Comparison of ENCODE assay signal across 12 cellular contexts in the genomic region with DNA sequence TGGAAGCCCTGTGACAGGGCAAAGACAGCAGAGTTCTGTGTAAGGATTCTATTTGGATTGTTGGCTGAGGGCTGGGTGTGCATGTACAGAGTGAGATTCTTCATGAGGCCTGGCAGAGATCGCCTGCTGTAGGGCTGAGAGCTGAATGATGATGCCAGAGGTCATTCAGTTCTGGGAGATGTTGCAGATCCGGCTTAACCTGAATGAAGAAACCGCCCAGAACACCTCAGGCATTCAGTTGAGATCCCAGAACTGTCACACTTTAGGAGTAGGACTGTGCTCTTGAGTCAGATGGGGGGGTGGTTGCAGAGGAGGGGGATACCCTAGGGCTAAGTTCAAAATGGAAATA. TPM values are rescaled to one million over a fixed set of nuclear protein-coding genes. Genes with fewer than 3 reads are reported as not detected.
DNase-seq lines count a peak whose midpoint lies in the region; ATAC-seq and TF ChIP-seq lines count a peak whose summit lies in the region.
"Had no signal": no experiment of that assay in that cellular context is flagged by ENCODE, and none has a peak within 500 bp of the region (broad histone marks: within the 10 kb centered on the region; RNA-seq: fewer than 3 reads in every experiment).

No MANE protein-coding gene starts in this region.

- peaks cover 28% of the 10 kb centered on the region for H3K4me1 ChIP-seq in PC-9 (replicated peaks; ENCODE audit: insufficient read depth)
- no peaks in the 10 kb centered on the region for H3K4me1 ChIP-seq in prostate gland (replicated peaks)
- peaks cover under 1 to 8% (median 4%) of the 10 kb centered on the region in 4 donors for H3K4me1 ChIP-seq in upper lobe of left lung

- no peaks in the 10 kb centered on the region for H3K9me2 ChIP-seq in PC-9 (ENCODE audit: insufficient read depth)

- H3K9me3 ChIP-seq in PC-9 (ENCODE audit: insufficient read depth, low read depth) (no peaks in the 10 kb centered on the region), prostate gland (no peaks in the 10 kb centered on the region), upper lobe of left lung (no peaks in the 10 kb centered on the region)
- H3K9me3 ChIP-seq: right lobe of liver had no signal

- H3K27me3 ChIP-seq in PC-9 (ENCODE audit: insufficient read depth, low read depth) (no peaks in the 10 kb centered on the region), prostate gland (replicated peaks; ENCODE audit: insufficient read depth) (no peaks in the 10 kb centered on the region), upper lobe of left lung (no peaks in the 10 kb centered on the region)
- H3K27me3 ChIP-seq: right lobe of liver had no signal

- WGBS in prostate gland = 27% methylated on average over 3 of the region's 3 CpGs
- 75 to 80% methylated on average over 1 to 3 of the region's 3 CpGs for WGBS in upper lobe of left lung, 2 donors

- TF ChIP-seq EP300 in upper lobe of left lung (IDR thresholded peaks at IDR 0.05) = no peak

- DNase-seq in T-helper 1 cell = no peak
- DNase-seq in PC-9 = peak; percentile 32 to 88
- DNase-seq in epithelial cell of esophagus (ENCODE audit: low read depth) = peak; percentile 95
- DNase-seq in prostate gland (ENCODE audit: low spot score) = peak; percentile 67
- DNase-seq in UCSD-AML1 (lab: John Stamatoyannopoulos, UW; ENCODE audit: unreplicated experiment) = no peak
- DNase-seq in DMS79 (lab: John Stamatoyannopoulos, UW) = no peak
- no peak for DNase-seq in upper lobe of left lung
- DNase-seq: central memory CD4-positive, alpha-beta T cell; NCI-H345; right lobe of liver; T1000 had no signal

- BruUV-seq in PC-9 (replicated peaks; lab: Mats Ljungman, UMichigan) = no TSS peak

- ATAC-seq in upper lobe of left lung (ENCODE audit: low FRiP score in 2 of 2) = no peak

- TF ChIP-seq POLR2A in prostate gland (IDR thresholded peaks at IDR 0.05) = no peak
- TF ChIP-seq POLR2A in upper lobe of left lung (IDR thresholded peaks at IDR 0.05) = no peak

- H3K36me3 ChIP-seq in PC-9 (ENCODE audit: low read depth) (no peaks in the 10 kb centered on the region), prostate gland (no peaks in the 10 kb centered on the region), upper lobe of left lung (no peaks in the 10 kb centered on the region)
- H3K36me3 ChIP-seq: right lobe of liver had no signal

- H3K79me2 ChIP-seq in PC-9 (ENCODE audit: low read depth) = no peaks in the 10 kb centered on the region

- H3K27me3 Mint-ChIP-seq in T-helper 1 cell treated with Interleukin-12 subunit alpha and Interleukin-12 subunit beta and Interleukin-4 antibody, amounts not matched to agents 30 μg/mL and 1 μg/mL, for 36 hours (ENCODE audit: low read depth) = no peaks in the 10 kb centered on the region

- no peaks in the 10 kb centered on the region for H3K9me3 Mint-ChIP-seq in T-helper 1 cell treated with Interleukin-12 subunit alpha and Interleukin-12 subunit beta and Interleukin-4 antibody, amounts not matched to agents 30 μg/mL and 1 μg/mL, for 36 hours

- peaks cover 27% of the 10 kb centered on the region for H3K36me3 Mint-ChIP-seq in T-helper 1 cell treated with Interleukin-12 subunit alpha and Interleukin-12 subunit beta and Interleukin-4 antibody, amounts not matched to agents 30 μg/mL and 1 μg/mL, for 36 hours (ENCODE audit: low read depth)

- H3K27ac ChIP-seq in PC-9 = peak overlapping the region; percentile 70
- no peak overlapping the region for H3K27ac ChIP-seq in prostate gland
- no peak overlapping the region for H3K27ac ChIP-seq in upper lobe of left lung
- H3K27ac ChIP-seq: right lobe of liver had no signal

- intact Hi-C loops in PC-9 (cut with micrococcal nuclease; ENCODE audit: unreplicated experiment) = no loop called here
- intact Hi-C loops in prostate gland (cut with DNase I) = no loop called here

- CTCF ChIA-PET in PC-9 (lab: Charles Lee) = no interaction called here

- H3K27ac Mint-ChIP-seq in T-helper 1 cell treated with Interleukin-12 subunit alpha and Interleukin-12 subunit beta and Interleukin-4 antibody, amounts not matched to agents 30 μg/mL and 1 μg/mL, for 36 hours = peak overlapping the region; percentile 87

- H3K4me1 Mint-ChIP-seq in T-helper 1 cell treated with Interleukin-12 subunit alpha and Interleukin-12 subunit beta and Interleukin-4 antibody, amounts not matched to agents 30 μg/mL and 1 μg/mL, for 36 hours (ENCODE audit: low read depth) = peaks cover 76% of the 10 kb centered on the region

- H3K4me3 ChIP-seq in PC-9 (peak overlapping the region; percentile 16; the same call in 1 of the 2 replicates), epithelial cell of esophagus (ENCODE audit: low read length) (no peak overlapping the region), prostate gland (no peak overlapping the region), upper lobe of left lung (no peak overlapping the region)
- H3K4me3 ChIP-seq: right lobe of liver had no signal

- TF ChIP-seq CTCF in PC-9 (conservative IDR thresholded peaks at IDR 0.05) (no peak), epithelial cell of esophagus (IDR thresholded peaks at IDR 0.05; ENCODE audit: insufficient read depth, low read depth, low read length, missing control alignments) (no peak), prostate gland (IDR thresholded peaks at IDR 0.05) (no peak), upper lobe of left lung (IDR thresholded peaks at IDR 0.05) (no peak)

- H3F3A ChIP-seq in PC-9 (ENCODE audit: insufficient read depth, low read depth) = peaks cover 9% of the 10 kb centered on the region

- H3K4me3 Mint-ChIP-seq in T-helper 1 cell treated with Interleukin-12 subunit alpha and Interleukin-12 subunit beta and Interleukin-4 antibody, amounts not matched to agents 30 μg/mL and 1 μg/mL, for 36 hours = peak overlapping the region; percentile 80

- no peaks in the 10 kb centered on the region for H4K20me1 ChIP-seq in PC-9 (ENCODE audit: insufficient read depth)

- no peak overlapping the region for H2AFZ ChIP-seq in PC-9

- peak overlapping the region; percentile 74 for H3K4me2 ChIP-seq in PC-9

- POLR2A ChIA-PET in PC-9 (lab: Charles Lee; ENCODE audit: unreplicated experiment) = no interaction called here

RNA-seq across cellular contexts. Expression of gene EVL, which starts 5.8 kb away (rescaled TPM):
- total RNA-seq in PC-9 (2021) (4.9 and 5.9 TPM in 2 replicates), prostate gland (10 to 100 TPM; 42.5 to 98.4 TPM), upper lobe of left lung (100 to 1,000 TPM in 5 of 6 donors, 10 to 100 TPM in 1; 69.6 to 222 (median 140) TPM)

Comparison
In these comparisons a context has a peak if more than half of its experiments do, and no peak if none do; other contexts are left out.
1. DNase-seq: peak in PC-9 (2 of 2), epithelial cell of esophagus (single experiment) and prostate gland (single experiment); none in T-helper 1 cell (0 of 5), UCSD-AML1 (single experiment), DMS79 (single experiment) and upper lobe of left lung (0 of 2).